In genomic region chr11:71606853-71607519, GRCh38 we compare ENCODE assay signal across 12 cellular contexts. TPM values are rescaled to one million over a fixed set of nuclear protein-coding genes. Genes with fewer than 3 reads are reported as not detected.
DNase-seq lines count a peak whose midpoint lies in the region; ATAC-seq, FAIRE-seq and TF ChIP-seq lines count a peak whose summit lies in the region.
"Not testable (repeated sequence)": the region's sequence is repeated elsewhere in the genome, so short reads cannot be mapped to it uniquely, and the experiment has no call there.
"Had no signal": no experiment of that assay in that cellular context is flagged by ENCODE, and none has a peak within 500 bp of the region (broad histone marks: within the 10 kb centered on the region; RNA-seq: fewer than 3 reads in every experiment).

No MANE protein-coding gene starts in this region.

- POLR2A ChIA-PET in CD8-positive, alpha-beta memory T cell (lab: Charles Lee); H1 (lab: Charles Lee; ENCODE audit: partially characterized antibody): not testable (repeated sequence)

- H2BK15ac ChIP-seq in H1 (ENCODE audit: low read length); mesendoderm (replicated peaks; ENCODE audit: low read depth): not testable (repeated sequence)

- not testable (repeated sequence) for H3K36me3 Mint-ChIP-seq in CD8-positive, alpha-beta memory T cell; activated T-helper 17 cell treated with anti-CD3 and anti-CD28 coated beads, Interleukin-2, amount 50 U/mL, for 72 hours (ENCODE audit: low read depth); neural progenitor cell; type B pancreatic cell

- CTCF ChIA-PET in CD8-positive, alpha-beta memory T cell (lab: Charles Lee) = not testable (repeated sequence)
- CTCF ChIA-PET in H1 (lab: Charles Lee; ENCODE audit: partially characterized antibody) = interaction anchor here (1.2 kb wide), 1 partner anchor 123 kb away, joined by 3 read pairs; no protein-coding TSS in a partner anchor

- H3K9ac ChIP-seq in HUES6 (ENCODE audit: low read length) (peak overlapping the region; percentile 55), mesendoderm (ENCODE audit: low read length) (peak overlapping the region; percentile 85)
- H3K9ac ChIP-seq in H1 (replicated peaks in 1 of 4; ENCODE audit: extremely low read depth in 1 of 4, low read depth in 3 of 4, low read length in 3 of 4); iPS-15b (ENCODE audit: low read depth, low read length); neural progenitor cell: not testable (repeated sequence)

- not testable (repeated sequence) for H4K5ac ChIP-seq in H1 (ENCODE audit: insufficient read length, low read depth, low read length); mesendoderm (ENCODE audit: low read length)

- H3K23me2 ChIP-seq in H1 (ENCODE audit: low read depth, low read length) = not testable (repeated sequence)

- H3K18ac ChIP-seq in H1 (ENCODE audit: extremely low read depth, low read length) = not testable (repeated sequence)
- peak overlapping the region; percentile 95 for H3K18ac ChIP-seq in mesendoderm (ENCODE audit: low read length)

- peak overlapping the region in 1 of 8 donors; percentile 59 for H3K27ac Mint-ChIP-seq in CD8-positive, alpha-beta memory T cell
- not testable (repeated sequence) for H3K27ac Mint-ChIP-seq in activated T-helper 17 cell treated with anti-CD3 and anti-CD28 coated beads, Interleukin-2, amount 50 U/mL, for 72 hours; neural progenitor cell
- peak overlapping the region; percentile 59 for H3K27ac Mint-ChIP-seq in type B pancreatic cell

- H3K9me3 ChIP-seq in CD8-positive, alpha-beta memory T cell (ENCODE audit: low read length); HUES6 (ENCODE audit: control insufficient read depth, insufficient read depth, low read depth, low read length); H1 (ENCODE audit: insufficient read depth in 2 of 2, low read depth in 1 of 2, low read length in 1 of 2); iPS-15b (ENCODE audit: control insufficient read depth, insufficient read depth, low read length); neural progenitor cell (ENCODE audit: low read depth): not testable (repeated sequence)

- peak overlapping the region; percentile 51; the same call in 1 of the 2 replicates for H4K8ac ChIP-seq in H1 (ENCODE audit: extremely low read depth, insufficient read depth, low read length)
- not testable (repeated sequence) for H4K8ac ChIP-seq in mesendoderm (ENCODE audit: low read depth, low read length)

- H3K14ac ChIP-seq in H1 (ENCODE audit: insufficient read length) = not testable (repeated sequence)

- not testable (repeated sequence) for H3K56ac ChIP-seq in H1 (replicated peaks; ENCODE audit: insufficient read length, low read depth, low read length)
- H3K56ac ChIP-seq in mesendoderm (ENCODE audit: low read length) = peak overlapping the region; percentile 92

- peak overlapping the region; percentile 71 to 84 for H3K4me2 ChIP-seq in H1 (ENCODE audit: insufficient read depth in 1 of 2, low read depth in 2 of 2, low read length in 2 of 2)
- H3K4me2 ChIP-seq in mesendoderm (ENCODE audit: low read length) = peak overlapping the region; percentile 57
- peak overlapping the region; percentile 91 for H3K4me2 ChIP-seq in neural progenitor cell

- H3K4ac ChIP-seq in H1 (replicated peaks; ENCODE audit: insufficient read length, low read depth, low read length) = not testable (repeated sequence)
- peak overlapping the region; percentile 90 for H3K4ac ChIP-seq in mesendoderm (ENCODE audit: low read depth, low read length)

- not testable (repeated sequence) for TF ChIP-seq EP300 in H1 (IDR thresholded peaks at IDR 0.05; ENCODE audit: borderline replicate concordance in 1 of 2, low read depth in 2 of 2, low read length in 2 of 2)

- H3K4me3 ChIP-seq in CD8-positive, alpha-beta memory T cell (ENCODE audit: low read length) = not testable (repeated sequence)
- peak overlapping the region; percentile 72 for H3K4me3 ChIP-seq in HUES6 (ENCODE audit: low read depth, low read length)
- peak overlapping the region; percentile 38 to 73 (median 40) for H3K4me3 ChIP-seq in H1 (ENCODE audit: extremely low read depth in 1 of 4, insufficient read depth in 2 of 4, low read depth in 3 of 4, low read length in 4 of 4)
- H3K4me3 ChIP-seq in iPS-15b (ENCODE audit: low read depth, low read length) = peak overlapping the region; percentile 66
- H3K4me3 ChIP-seq in mesendoderm (ENCODE audit: low read length) = peak overlapping the region; percentile 43
- H3K4me3 ChIP-seq in neural progenitor cell = peak overlapping the region; percentile 54

- not testable (repeated sequence) for FAIRE-seq in H1 (lab: Jason Lieb, UNC)

- not testable (repeated sequence) for H3K36me3 ChIP-seq in CD8-positive, alpha-beta memory T cell (ENCODE audit: insufficient read depth, low read length); HUES6 (ENCODE audit: control insufficient read depth, insufficient read depth, low read length); H1 (ENCODE audit: control insufficient read depth in 2 of 4, insufficient read depth in 4 of 4, low read length in 3 of 4); iPS-15b (ENCODE audit: control insufficient read depth, insufficient read depth, low read length); mesendoderm (ENCODE audit: control insufficient read depth, insufficient read depth, low read length); neural progenitor cell

- not testable (repeated sequence) for H3K23ac ChIP-seq in H1 (ENCODE audit: insufficient read length); mesendoderm (ENCODE audit: low read length)

- not testable (repeated sequence) for H3F3A ChIP-seq in neural progenitor cell (ENCODE audit: low read depth)

- H3K79me1 ChIP-seq in H1 (ENCODE audit: low read depth, low read length); mesendoderm (ENCODE audit: low read length): not testable (repeated sequence)

- not testable (repeated sequence) for H2BK5ac ChIP-seq in H1 (ENCODE audit: low read depth, low read length); mesendoderm (ENCODE audit: low read length)

- not testable (repeated sequence) for H2AFZ ChIP-seq in H1 (ENCODE audit: low read length)
- peak overlapping the region; percentile 97 for H2AFZ ChIP-seq in neural progenitor cell (replicated peaks)

- not testable (repeated sequence) for H2AK5ac ChIP-seq in H1 (ENCODE audit: low read depth, low read length); mesendoderm (ENCODE audit: low read length)

- H4K91ac ChIP-seq in H1 (replicated peaks; ENCODE audit: insufficient read length, low read length) = not testable (repeated sequence)

- not testable (repeated sequence) for H3K9me3 Mint-ChIP-seq in CD8-positive, alpha-beta memory T cell; activated T-helper 17 cell treated with anti-CD3 and anti-CD28 coated beads, Interleukin-2, amount 50 U/mL, for 72 hours; neural progenitor cell; type B pancreatic cell

- ATAC-seq in activated T-helper 17 cell treated with anti-CD3 and anti-CD28 coated beads, Interleukin-2, amount 50 U/mL, for 72 hours (replicated peaks) = not testable (repeated sequence)

- TF ChIP-seq CTCF in H1 (IDR thresholded peaks at IDR 0.05; ENCODE audit: control extremely low read depth in 1 of 3, insufficient read depth in 1 of 3, low read depth in 1 of 3, low read length in 3 of 3) = peak in 1 of 3 experiments; percentile 17; a peak in 1 of 4 replicates
- peak; percentile 16 for TF ChIP-seq CTCF in neural progenitor cell (IDR thresholded peaks at IDR 0.05)
- TF ChIP-seq CTCF in type B pancreatic cell (conservative IDR thresholded peaks at IDR 0.05) = not testable (repeated sequence)

- not testable (repeated sequence) for H3K27ac ChIP-seq in CD8-positive, alpha-beta memory T cell (ENCODE audit: low read depth, low read length); HUES6 (ENCODE audit: low read depth, low read length); H1 (ENCODE audit: low read depth, low read length); mesendoderm (ENCODE audit: low read depth, low read length); neural progenitor cell

- not testable (repeated sequence) for H3K79me2 ChIP-seq in H1 (ENCODE audit: control insufficient read depth in 1 of 2, insufficient read depth in 2 of 2, low read length in 2 of 2); mesendoderm (ENCODE audit: control insufficient read depth, insufficient read depth, low read length); neural progenitor cell (ENCODE audit: low read depth)

- WGBS in H1 (ENCODE audit: extremely low coverage in 1 of 2, insufficient coverage in 1 of 2, insufficient read length in 1 of 2, insufficient replicate concordance in 2 of 2, low coverage in 1 of 2, low lambda C conversion rate in 2 of 2, missing lambda C conversion rate in 1 of 2), 2 experiments = 14% methylated on average over 29 of the region's 48 CpGs; no CpG with 5 or more reads in 1 of the 2 experiments
- no CpG with 5 or more reads among the region's 48 CpGs for WGBS in mesendoderm (ENCODE audit: extremely low coverage, insufficient coverage, low lambda C conversion rate)

- not testable (repeated sequence) for H4K20me1 ChIP-seq in H1 (replicated peaks in 1 of 2; ENCODE audit: control insufficient read depth in 1 of 2, insufficient read depth in 2 of 2, low read length in 2 of 2); neural progenitor cell (ENCODE audit: low read depth)

- H3K4me1 ChIP-seq in CD8-positive, alpha-beta memory T cell (ENCODE audit: insufficient read depth, low read length); HUES6 (ENCODE audit: control insufficient read depth, insufficient read depth, low read length); H1 (replicated peaks in 1 of 4; ENCODE audit: control insufficient read depth in 3 of 4, insufficient read depth in 4 of 4, low read length in 3 of 4); iPS-15b (ENCODE audit: control insufficient read depth, insufficient read depth, low read length); mesendoderm (ENCODE audit: control insufficient read depth, low read depth, low read length); neural progenitor cell: not testable (repeated sequence)

- peaks cover 13 to 43% of the 10 kb centered on the region in 2 donors for H3K27me3 Mint-ChIP-seq in CD8-positive, alpha-beta memory T cell
- H3K27me3 Mint-ChIP-seq in activated T-helper 17 cell treated with anti-CD3 and anti-CD28 coated beads, Interleukin-2, amount 50 U/mL, for 72 hours = peaks cover 24% of the 10 kb centered on the region
- H3K27me3 Mint-ChIP-seq in neural progenitor cell (ENCODE audit: insufficient read depth, low read depth) (peaks cover 34% of the 10 kb centered on the region), type B pancreatic cell (peaks cover 72% of the 10 kb centered on the region)

- H2BK120ac ChIP-seq in H1 (replicated peaks; ENCODE audit: low read depth, low read length); mesendoderm (ENCODE audit: low read depth, low read length): not testable (repeated sequence)

- H3K4me1 Mint-ChIP-seq in CD8-positive, alpha-beta memory T cell; activated T-helper 17 cell treated with anti-CD3 and anti-CD28 coated beads, Interleukin-2, amount 50 U/mL, for 72 hours; neural progenitor cell; type B pancreatic cell (ENCODE audit: unreplicated experiment): not testable (repeated sequence)

- peak overlapping the region in 4 of 7 donors; percentile 13 to 82 (median 34) for H3K4me3 Mint-ChIP-seq in CD8-positive, alpha-beta memory T cell
- peak overlapping the region; percentile 23 for H3K4me3 Mint-ChIP-seq in activated T-helper 17 cell treated with anti-CD3 and anti-CD28 coated beads, Interleukin-2, amount 50 U/mL, for 72 hours
- peak overlapping the region; percentile 80 for H3K4me3 Mint-ChIP-seq in neural progenitor cell
- peak overlapping the region; percentile 83 for H3K4me3 Mint-ChIP-seq in type B pancreatic cell

- H2BK12ac ChIP-seq in H1 (ENCODE audit: low read depth, low read length) = not testable (repeated sequence)

- not testable (repeated sequence) for TF ChIP-seq RAD21 in H1 (IDR thresholded peaks at IDR 0.05 in 1 of 2, conservative IDR thresholded peaks at IDR 0.05 in 1 of 2; ENCODE audit: low read depth in 2 of 2, low read length in 2 of 2)

- not testable (repeated sequence) for TF ChIP-seq POLR2A in H1 (IDR thresholded peaks at IDR 0.05; ENCODE audit: control extremely low read depth in 1 of 2, low read depth in 2 of 2, low read length in 2 of 2)

- not testable (repeated sequence) for DNase-seq in CD8-positive, alpha-beta memory T cell; type B pancreatic cell (ENCODE audit: extremely low spot score, unreplicated experiment)
- DNase-seq in H1 (ENCODE audit: low read depth in 1 of 2, low spot score in 2 of 2) (peak in 1 of 2 experiments; percentile 66), mesendoderm (peak; percentile 58), neural progenitor cell (ENCODE audit: low spot score) (peak; percentile 35)

- H2BK20ac ChIP-seq in H1 (ENCODE audit: low read length) = not testable (repeated sequence)

- H3K27me3 ChIP-seq in CD8-positive, alpha-beta memory T cell (ENCODE audit: insufficient read depth, low read length, poor library complexity, severe bottlenecking); mesendoderm (ENCODE audit: insufficient read depth, low read length, poor library complexity): not testable (repeated sequence)
- peaks cover 32% of the 10 kb centered on the region for H3K27me3 ChIP-seq in HUES6 (ENCODE audit: control insufficient read depth, insufficient read depth, low read length)
- H3K27me3 ChIP-seq in H1 (replicated peaks in 1 of 4; ENCODE audit: control insufficient read depth in 3 of 4, extremely low read depth in 1 of 4, insufficient read depth in 3 of 4, low read length in 3 of 4) = peaks cover 9 to 23% (median 16%) of the 10 kb centered on the region in 4 experiments
- H3K27me3 ChIP-seq in iPS-15b (ENCODE audit: control insufficient read depth, insufficient read depth, low read length) = peaks cover 16% of the 10 kb centered on the region
- H3K27me3 ChIP-seq in neural progenitor cell = peaks cover 83% of the 10 kb centered on the region

RNA-seq across cellular contexts. Expression of gene KRTAP5-11, which starts 24.3 kb away (rescaled TPM):
- not detected for total RNA-seq in CD8-positive, alpha-beta memory T cell
- polyA plus RNA-seq in CD8-positive, alpha-beta memory T cell = not detected
- not detected for total RNA-seq in activated T-helper 17 cell treated with anti-CD3 and anti-CD28 coated beads, Interleukin-2, amount 50 U/mL, for 72 hours
- not detected in 2 replicates for total RNA-seq in H1 (2021; fragmentation: NEBNext Ultra II Directional; extraction: Animal tissue kit (Norgen Biotek cat#: 25700))
- polyA plus RNA-seq in H1 (2011; rRNA removed) = not detected in 2 replicates
- polyA plus RNA-seq in H1 (2011; cell fraction: cytosol; rRNA removed) = not detected
- polyA plus RNA-seq in H1 (2011; cell fraction: nucleus; rRNA removed) = not detected
- 0.33 TPM in 1 of 4 replicates, not detected in the others for polyA plus RNA-seq in H1 (2012, experiment 1 of 2)
- not detected for polyA plus RNA-seq in H1 (2012, experiment 2 of 2)
- not detected for polyA plus RNA-seq in H1 (2013, experiment 1 of 2)
- not detected for polyA plus RNA-seq in H1 (2013, experiment 2 of 2)
- not detected in 2 replicates for polyA minus RNA-seq in H1 (2011; rRNA and poly(A)+ RNA removed)
- not detected for polyA minus RNA-seq in H1 (2011; cell fraction: cytosol; rRNA and poly(A)+ RNA removed)
- polyA minus RNA-seq in H1 (2011; cell fraction: nucleus; rRNA and poly(A)+ RNA removed) = not detected
- polyA plus RNA-seq in mesendoderm (2013, experiment 1 of 2) = not detected
- not detected for polyA plus RNA-seq in mesendoderm (2013, experiment 2 of 2)
- total RNA-seq in neural progenitor cell (ENCODE audit: low replicate concordance) (not detected in 2 replicates), type B pancreatic cell (ENCODE audit: low replicate concordance) (not detected in 2 replicates)
- total RNA-seq: A673, HT-29, K562, Peyer's patch had no signal
- polyA plus RNA-seq: K562 had no signal

RNA-seq across cellular contexts. Expression of gene KRTAP5-10, which starts 41.6 kb away (rescaled TPM):
- not detected for total RNA-seq in CD8-positive, alpha-beta memory T cell
- polyA plus RNA-seq in CD8-positive, alpha-beta memory T cell = not detected
- total RNA-seq in activated T-helper 17 cell treated with anti-CD3 and anti-CD28 coated beads, Interleukin-2, amount 50 U/mL, for 72 hours = not detected
- not detected in 2 replicates for total RNA-seq in H1 (2021; fragmentation: NEBNext Ultra II Directional; extraction: Animal tissue kit (Norgen Biotek cat#: 25700))
- polyA plus RNA-seq in H1 (2011; rRNA removed) = 0.11 and 0.12 TPM in 2 replicates
- polyA plus RNA-seq in H1 (2011; cell fraction: cytosol; rRNA removed) = 0.10 TPM
- 0.53 TPM for polyA plus RNA-seq in H1 (2011; cell fraction: nucleus; rRNA removed)
- polyA plus RNA-seq in H1 (2012, experiment 1 of 2) = not detected in 4 replicates
- polyA plus RNA-seq in H1 (2012, experiment 2 of 2) = not detected
- 0.04 TPM for polyA plus RNA-seq in H1 (2013, experiment 1 of 2)
- not detected for polyA plus RNA-seq in H1 (2013, experiment 2 of 2)
- polyA minus RNA-seq in H1 (2011; rRNA and poly(A)+ RNA removed) = 0.24 TPM in 1 of 2 replicates, not detected in the other
- polyA minus RNA-seq in H1 (2011; cell fraction: cytosol; rRNA and poly(A)+ RNA removed) = not detected
- polyA minus RNA-seq in H1 (2011; cell fraction: nucleus; rRNA and poly(A)+ RNA removed) = not detected
- polyA plus RNA-seq in mesendoderm (2013, experiment 1 of 2) = 0.03 TPM
- not detected for polyA plus RNA-seq in mesendoderm (2013, experiment 2 of 2)
- total RNA-seq in neural progenitor cell (ENCODE audit: low replicate concordance) (0.12 TPM in 1 of 2 replicates, not detected in the other), type B pancreatic cell (ENCODE audit: low replicate concordance) (not detected in 2 replicates)
- total RNA-seq: A673, HT-29, K562, Peyer's patch had no signal
- polyA plus RNA-seq: K562 had no signal

RNA-seq across cellular contexts. Expression of gene KRTAP5-9, which starts 58.8 kb away (rescaled TPM):
- not detected for total RNA-seq in CD8-positive, alpha-beta memory T cell
- polyA plus RNA-seq in CD8-positive, alpha-beta memory T cell = not detected
- total RNA-seq in activated T-helper 17 cell treated with anti-CD3 and anti-CD28 coated beads, Interleukin-2, amount 50 U/mL, for 72 hours = under 1 TPM in 1 of 2 donors, not detected in 1; 0.22 TPM
- total RNA-seq in H1 (2021; fragmentation: NEBNext Ultra II Directional; extraction: Animal tissue kit (Norgen Biotek cat#: 25700)) = not detected in 2 replicates
- 0.11 TPM in 1 of 2 replicates, not detected in the other for polyA plus RNA-seq in H1 (2011; rRNA removed)
- polyA plus RNA-seq in H1 (2011; cell fraction: cytosol; rRNA removed) = not detected
- 0.36 TPM for polyA plus RNA-seq in H1 (2011; cell fraction: nucleus; rRNA removed)
- polyA plus RNA-seq in H1 (2012, experiment 1 of 2) = not detected in 4 replicates
- not detected for polyA plus RNA-seq in H1 (2012, experiment 2 of 2)
- polyA plus RNA-seq in H1 (2013, experiment 1 of 2) = not detected
- not detected for polyA plus RNA-seq in H1 (2013, experiment 2 of 2)
- polyA minus RNA-seq in H1 (2011; rRNA and poly(A)+ RNA removed) = not detected in 2 replicates
- not detected for polyA minus RNA-seq in H1 (2011; cell fraction: cytosol; rRNA and poly(A)+ RNA removed)
- not detected for polyA minus RNA-seq in H1 (2011; cell fraction: nucleus; rRNA and poly(A)+ RNA removed)
- not detected for polyA plus RNA-seq in mesendoderm (2013, experiment 1 of 2)
- 0.03 TPM for polyA plus RNA-seq in mesendoderm (2013, experiment 2 of 2)
- 0.15 TPM in 1 of 2 replicates, not detected in the other for total RNA-seq in neural progenitor cell (ENCODE audit: low replicate concordance)
- total RNA-seq in type B pancreatic cell (ENCODE audit: low replicate concordance) = 0.43 TPM in 1 of 2 replicates, not detected in the other
- total RNA-seq: A673, HT-29, K562 had no signal
- polyA plus RNA-seq: K562 had no signal

Comparison
In these comparisons a context has a peak if more than half of its experiments do, and no peak if none do; other contexts are left out.
1. H3K4me3 Mint-ChIP-seq: peak in every context shown above with its lines; median percentile 83 in type B pancreatic cell; 80 in neural progenitor cell; 34 in CD8-positive, alpha-beta memory T cell; 23 in activated T-helper 17 cell treated with anti-CD3 and anti-CD28 coated beads, Interleukin-2, amount 50 U/mL, for 72 hours.